7 cellular contexts compared by ENCODE assay signal in genomic region chr19:1468274-1469199, GRCh38. TPM values are rescaled to one million over a fixed set of nuclear protein-coding genes. Genes with fewer than 3 reads are reported as not detected.
A peak's percentile ranks its signal among the peaks of the same experiment; 100 is the strongest.
DNase-seq lines count a peak whose midpoint lies in the region; ATAC-seq and TF ChIP-seq lines count a peak whose summit lies in the region.
"Had no signal": no experiment of that assay in that cellular context is flagged by ENCODE, and none has a peak within 500 bp of the region (broad histone marks: within the 10 kb centered on the region; RNA-seq: fewer than 3 reads in every experiment).

No MANE protein-coding gene starts in this region.

- no peak overlapping the region for H3K27ac ChIP-seq in esophagus muscularis mucosa (replicated peaks in 1 of 4)
- no peak overlapping the region for H3K27ac ChIP-seq in thoracic aorta
- H3K27ac ChIP-seq in tibial artery: no peak overlapping the region

- ATAC-seq in thoracic aorta (ENCODE audit: insufficient number of reproducible peaks, low FRiP score, low read depth) (no peak), sciatic nerve (no peak)
- ATAC-seq: esophagus mucosa had no signal

- H3K9me3 ChIP-seq in esophagus muscularis mucosa (no peaks in the 10 kb centered on the region), thoracic aorta (no peaks in the 10 kb centered on the region), tibial artery (no peaks in the 10 kb centered on the region)

- peaks cover 32 to 96% (median 70%) of the 10 kb centered on the region in 4 donors for H3K27me3 ChIP-seq in esophagus muscularis mucosa
- H3K27me3 ChIP-seq in thoracic aorta (replicated peaks; ENCODE audit: insufficient read depth): peaks cover 35% of the 10 kb centered on the region
- peaks cover 24 to 87% of the 10 kb centered on the region in 2 donors for H3K27me3 ChIP-seq in tibial artery

- H3K4me1 ChIP-seq in esophagus muscularis mucosa: peaks cover 54 to 86% (median 80%) of the 10 kb centered on the region in 4 donors
- peaks cover 44 to 57% of the 10 kb centered on the region in 2 donors for H3K4me1 ChIP-seq in thoracic aorta (ENCODE audit: control insufficient read depth in 1 of 2, low read depth in 2 of 2)
- peaks cover 10 to 79% (median 72%) of the 10 kb centered on the region in 4 donors for H3K4me1 ChIP-seq in tibial artery

- intact Hi-C loops in esophagus muscularis mucosa (cut with DNase I) (no loop called here), tibial artery (cut with DNase I; ENCODE audit: low total_unique reads) (no loop called here), sciatic nerve (cut with DNase I) (no loop called here)

- H3K36me3 ChIP-seq in esophagus muscularis mucosa: peaks cover 0 to 2% (median 0%) of the 10 kb centered on the region in 4 donors
- H3K36me3 ChIP-seq in thoracic aorta: no peaks in the 10 kb centered on the region
- H3K36me3 ChIP-seq in tibial artery: no peaks in the 10 kb centered on the region

- no peak for TF ChIP-seq EP300 in esophagus muscularis mucosa (IDR thresholded peaks at IDR 0.05)

- no peak for TF ChIP-seq POLR2A in esophagus muscularis mucosa (IDR thresholded peaks at IDR 0.05; ENCODE audit: low read depth)

- TF ChIP-seq CTCF in esophagus muscularis mucosa (IDR thresholded peaks at IDR 0.05): no peak
- no peak for TF ChIP-seq CTCF in thoracic aorta (IDR thresholded peaks at IDR 0.05)
- TF ChIP-seq CTCF in tibial artery (IDR thresholded peaks at IDR 0.05): no peak

- peak overlapping the region; percentile 46 to 59 (median 49) for H3K4me3 ChIP-seq in esophagus muscularis mucosa
- H3K4me3 ChIP-seq in thoracic aorta: peak overlapping the region; percentile 45
- peak overlapping the region in 1 of 2 donors; percentile 32 for H3K4me3 ChIP-seq in tibial artery

- DNase-seq in activated T-cell treated with anti-CD3 and anti-CD28 coated beads for 48 hours (ENCODE audit: low read depth) (peak; percentile 52), activated T-cell treated with anti-CD3 and anti-CD28 coated beads for 4 hours (no peak), esophagus muscularis mucosa (ENCODE audit: extremely low spot score) (no peak), thoracic aorta (ENCODE audit: low spot score) (no peak), tibial artery (no peak), sciatic nerve (ENCODE audit: low spot score) (no peak)

- 7% methylated on average over 17 of the region's 92 CpGs for WGBS in esophagus muscularis mucosa

RNA-seq across cellular contexts. Expression of gene C19orf25, which starts 10.5 kb away (rescaled TPM):
- total RNA-seq in esophagus muscularis mucosa: 10 to 100 TPM; 21.6 to 43.6 (median 29.8) TPM
- 10 to 100 TPM; 28.6 to 54.6 TPM for total RNA-seq in thoracic aorta
- total RNA-seq in sciatic nerve: 22.1 TPM

RNA-seq across cellular contexts. Expression of gene APC2, which starts 18.6 kb away (rescaled TPM):
- 1 to 10 TPM in 2 of 4 donors, under 1 TPM in 2; 0.42 to 1.8 (median 1.2) TPM for total RNA-seq in esophagus muscularis mucosa
- total RNA-seq in thoracic aorta: under 1 TPM; 0.41 to 0.78 TPM
- total RNA-seq in sciatic nerve: 6.0 TPM

RNA-seq across cellular contexts. Expression of gene PCSK4, which starts 21.6 kb away (rescaled TPM):
- total RNA-seq in esophagus muscularis mucosa: 1 to 10 TPM; 1.9 to 5.4 (median 3.3) TPM
- total RNA-seq in thoracic aorta: under 1 TPM; 0.56 to 0.68 TPM
- total RNA-seq in sciatic nerve: 2.5 TPM

RNA-seq across cellular contexts. Expression of gene REEP6, which starts 22.4 kb away (rescaled TPM):
- total RNA-seq in esophagus muscularis mucosa: 1 to 10 TPM in 1 of 4 donors, under 1 TPM in 2, not detected in 1; 0.23 to 2.3 (median 0.99) TPM
- 1 to 10 TPM in 1 of 2 donors, under 1 TPM in 1; 0.35 to 1.6 TPM for total RNA-seq in thoracic aorta
- 3.9 TPM for total RNA-seq in sciatic nerve

RNA-seq across cellular contexts. Expression of gene RPS15, which starts 30.3 kb away (rescaled TPM):
- total RNA-seq in esophagus muscularis mucosa (1,000 to 10,000 TPM; 1,297 to 2,978 (median 2,171) TPM), thoracic aorta (1,000 to 10,000 TPM; 1,512 to 2,119 TPM), sciatic nerve (753 TPM)
